20 cellular contexts compared by ENCODE assay signal in genomic region chr2:144554811-144555210, GRCh38. TPM values are rescaled to one million over a fixed set of nuclear protein-coding genes. Genes with fewer than 3 reads are reported as not detected.
DNase-seq lines count a peak whose midpoint lies in the region; ATAC-seq and TF ChIP-seq lines count a peak whose summit lies in the region.
"Had no signal": no experiment of that assay in that cellular context is flagged by ENCODE, and none has a peak within 500 bp of the region (broad histone marks: within the 10 kb centered on the region; RNA-seq: fewer than 3 reads in every experiment).

No MANE protein-coding gene starts in this region.

- peaks cover 0 to 7% of the 10 kb centered on the region in 2 donors for H3K4me1 Mint-ChIP-seq in natural killer cell

- H3K27me3 Mint-ChIP-seq in natural killer cell (ENCODE audit: low read depth in 2 of 2), result no peaks in the 10 kb centered on the region

- H3K4me1 ChIP-seq in ACC112 (ENCODE audit: control insufficient read depth, insufficient read depth, low read length, unreplicated experiment) (peaks cover 28% of the 10 kb centered on the region), Karpas-422 (ENCODE audit: low read length) (no peaks in the 10 kb centered on the region)
- H3K4me1 ChIP-seq: BLaER1 had no signal

- intact Hi-C loops in natural killer cell (cut with micrococcal nuclease), result no loop called here

- peak overlapping the region; percentile 92; the same call in 1 of the 2 replicates for H3K27ac ChIP-seq in ACC112 (ENCODE audit: low read depth, low read length)
- H3K27ac ChIP-seq in Karpas-422 (ENCODE audit: low read length), result no peak overlapping the region
- H3K27ac ChIP-seq: BLaER1, HL-60 had no signal

- H3K9ac ChIP-seq in Karpas-422 (ENCODE audit: low read length), result no peak overlapping the region
- H3K9ac ChIP-seq: BLaER1 had no signal

- H3K36me3 Mint-ChIP-seq in natural killer cell, result no peaks in the 10 kb centered on the region
- H3K36me3 Mint-ChIP-seq: CD8-positive, alpha-beta T cell had no signal

- no peaks in the 10 kb centered on the region for H3K9me3 ChIP-seq in Karpas-422 (ENCODE audit: low read length)

- ATAC-seq in natural killer cell (no peak), HG03378 (IDR thresholded peaks at IDR 0.05; ENCODE audit: unreplicated experiment) (no peak)
- ATAC-seq: CD8-positive, alpha-beta T cell had no signal

- H3K36me3 ChIP-seq in ACC112 (ENCODE audit: insufficient read depth, low read length), result no peaks in the 10 kb centered on the region
- H3K36me3 ChIP-seq in Karpas-422 (ENCODE audit: insufficient read depth, low read length), result no peaks in the 10 kb centered on the region
- H3K36me3 ChIP-seq: BLaER1 had no signal

- H2AFZ ChIP-seq in ACC112 (ENCODE audit: low read length, unreplicated experiment) (no peak overlapping the region), Karpas-422 (ENCODE audit: low read length) (no peak overlapping the region)

- H3K4me2 ChIP-seq in Karpas-422 (ENCODE audit: low read depth, low read length, poor library complexity, severe bottlenecking), result no peak overlapping the region
- H3K4me2 ChIP-seq: BLaER1 had no signal

- TF ChIP-seq CTCF in fibroblast of mammary gland (conservative IDR thresholded peaks at IDR 0.05; ENCODE audit: control insufficient read depth, insufficient read depth, low read depth, low read length) (no peak), natural killer cell (IDR thresholded peaks at IDR 0.05) (no peak)

- peak; percentile 44 for DNase-seq in EH (ENCODE audit: low read depth)
- peak; percentile 23 for DNase-seq in NCI-H748 treated with DMSO at 0.1 percent for 48 hours (lab: John Stamatoyannopoulos, UW)
- DNase-seq in fibroblast of mammary gland (ENCODE audit: low read depth), result peak; percentile 27
- DNase-seq in natural killer cell, result no peak
- DNase-seq in Karpas-422, result no peak
- DNase-seq: CD8-positive, alpha-beta T cell; EL; HFFc6; NCI-H1048; NCI-H2081 treated with DMSO at 0.1 percent for 48 hours; NCI-H526 treated with DMSO at 0.1 percent for 48 hours; OCI-M1; RPMI8226; SIG-M5; T-helper 2 cell had no signal

- H3K9me3 Mint-ChIP-seq in natural killer cell, result no peaks in the 10 kb centered on the region
- H3K9me3 Mint-ChIP-seq: CD8-positive, alpha-beta T cell; HFFc6 had no signal

- H3K4me3 Mint-ChIP-seq in natural killer cell, result no peak overlapping the region
- H3K4me3 Mint-ChIP-seq: CD8-positive, alpha-beta T cell; HFFc6 had no signal

- no peaks in the 10 kb centered on the region for H3K9me2 ChIP-seq in Karpas-422 (replicated peaks; ENCODE audit: insufficient read depth, low read length)

- no peaks in the 10 kb centered on the region for H3K79me2 ChIP-seq in ACC112 (ENCODE audit: control insufficient read depth, insufficient read depth, low read length, unreplicated experiment)
- no peaks in the 10 kb centered on the region for H3K79me2 ChIP-seq in Karpas-422 (ENCODE audit: low read length)

- H3K4me3 ChIP-seq in ACC112 (ENCODE audit: low read depth, low read length) (no peak overlapping the region), fibroblast of mammary gland (ENCODE audit: control insufficient read depth, low read depth, low read length) (no peak overlapping the region), Karpas-422 (ENCODE audit: low read length) (no peak overlapping the region)
- H3K4me3 ChIP-seq: BLaER1 had no signal

- H3K27me3 ChIP-seq in ACC112 (ENCODE audit: insufficient read depth, low read length) (no peaks in the 10 kb centered on the region), Karpas-422 (ENCODE audit: low read length) (no peaks in the 10 kb centered on the region)
- H3K27me3 ChIP-seq: BLaER1 had no signal

- H3K27ac Mint-ChIP-seq in natural killer cell, result no peak overlapping the region
- H3K27ac Mint-ChIP-seq: CD8-positive, alpha-beta T cell; HFFc6 had no signal

- H4K20me1 ChIP-seq in Karpas-422 (ENCODE audit: insufficient read depth, low read depth, low read length), result no peaks in the 10 kb centered on the region
- H4K20me1 ChIP-seq: BLaER1 had no signal

RNA-seq across cellular contexts. Expression of gene ZEB2, which starts 34.9 kb away (rescaled TPM):
- 1,000 to 10,000 TPM in 1 of 3 donors, 100 to 1,000 TPM in 2; 718 to 1,143 (median 944) TPM for total RNA-seq in natural killer cell
- 15.3 and 29.4 TPM in 2 replicates for total RNA-seq in Karpas-422 (2014; rRNA removed; shearing (Covaris generic); ENCODE audit: low replicate concordance)
- total RNA-seq: H1 had no signal

Comparison
In these comparisons a context has a peak if more than half of its experiments do, and no peak if none do; other contexts are left out.
1. DNase-seq: peak in EH (single experiment), NCI-H748 treated with DMSO at 0.1 percent for 48 hours (single experiment) and fibroblast of mammary gland (single experiment); none in natural killer cell (single experiment) and Karpas-422 (single experiment).
2. RNA of gene ZEB2, which starts 34.9 kb away (total RNA-seq): 718 to 1,143 TPM in natural killer cell; 15.3 to 29.4 TPM in Karpas-422; every median in the first group is over 10 times any median in the second.